9 cellular contexts compared by ENCODE assay signal in genomic region chr11:62853279-62853965, GRCh38. TPM values are rescaled to one million over a fixed set of nuclear protein-coding genes. Genes with fewer than 3 reads are reported as not detected.
A peak's percentile ranks its signal among the peaks of the same experiment; 100 is the strongest.
DNase-seq lines count a peak whose midpoint lies in the region; TF ChIP-seq lines count a peak whose summit lies in the region.
"Had no signal": no experiment of that assay in that cellular context is flagged by ENCODE, and none has a peak within 500 bp of the region (broad histone marks: within the 10 kb centered on the region; RNA-seq: fewer than 3 reads in every experiment).

No MANE protein-coding gene starts in this region.

- H3K4me1 Mint-ChIP-seq in dendritic cell treated with granulocyte-macrophage colony-stimulating factor and Interleukin-4, amounts not matched to agents 40 ng/mL and 50 ng/mL, for 4 days (ENCODE audit: low read depth): peaks cover 59% of the 10 kb centered on the region
- peaks cover 64% of the 10 kb centered on the region for H3K4me1 Mint-ChIP-seq in neural crest cell

- TF ChIP-seq CTCF in GM06990 (IDR thresholded peaks at IDR 0.05; ENCODE audit: insufficient read depth, low read length, poor library complexity, severe bottlenecking): no peak
- no peak for TF ChIP-seq CTCF in OCI-LY1 (IDR thresholded peaks at IDR 0.05; ENCODE audit: low read length)
- TF ChIP-seq CTCF in neural crest cell (conservative IDR thresholded peaks at IDR 0.05): no peak
- TF ChIP-seq CTCF in GM13977 (IDR thresholded peaks at IDR 0.05; ENCODE audit: extremely low read depth, insufficient read depth, missing control alignments): no peak

- peak overlapping the region; percentile 100 for H3K9ac ChIP-seq in OCI-LY1 (ENCODE audit: low read length)

- H3K27me3 Mint-ChIP-seq in dendritic cell treated with granulocyte-macrophage colony-stimulating factor and Interleukin-4, amounts not matched to agents 40 ng/mL and 50 ng/mL, for 4 days: no peaks in the 10 kb centered on the region
- H3K27me3 Mint-ChIP-seq in neural crest cell (ENCODE audit: low read depth): peaks cover 40% of the 10 kb centered on the region

- no peaks in the 10 kb centered on the region for H3K9me2 ChIP-seq in OCI-LY1 (ENCODE audit: low read depth, low read length)

- no peaks in the 10 kb centered on the region for H3K27me3 ChIP-seq in GM06990 (replicated peaks; ENCODE audit: control insufficient read depth, insufficient read depth, low read length)
- H3K27me3 ChIP-seq in OCI-LY1 (ENCODE audit: insufficient read depth, low read length): no peaks in the 10 kb centered on the region

- H3K4me3 Mint-ChIP-seq in dendritic cell treated with granulocyte-macrophage colony-stimulating factor and Interleukin-4, amounts not matched to agents 40 ng/mL and 50 ng/mL, for 4 days: peak overlapping the region; percentile 98
- peak overlapping the region; percentile 98 for H3K4me3 Mint-ChIP-seq in neural crest cell

- H3K36me3 ChIP-seq in GM06990 (ENCODE audit: control insufficient read depth, insufficient read depth, low read length) (peaks cover 21% of the 10 kb centered on the region), OCI-LY1 (ENCODE audit: insufficient read depth, low read length) (peaks cover 50% of the 10 kb centered on the region)

- H4K20me1 ChIP-seq in OCI-LY1 (ENCODE audit: insufficient read depth, low read length): no peaks in the 10 kb centered on the region

- no peak overlapping the region for H3K27ac Mint-ChIP-seq in dendritic cell treated with granulocyte-macrophage colony-stimulating factor and Interleukin-4, amounts not matched to agents 40 ng/mL and 50 ng/mL, for 4 days
- H3K27ac Mint-ChIP-seq in neural crest cell (ENCODE audit: unreplicated experiment): peak overlapping the region; percentile 100

- DNase-seq in GM06990 (ENCODE audit: extremely low read depth, insufficient read length): no peak
- no peak for DNase-seq in neural crest cell (ENCODE audit: low read depth, low spot score)
- no peak for DNase-seq in GM19238 (ENCODE audit: insufficient read length, low spot score)
- no peak for DNase-seq in GOT3 (lab: John Stamatoyannopoulos, UW)
- no peak for DNase-seq in G401 (ENCODE audit: low spot score)
- no peak for DNase-seq in GM13977 (ENCODE audit: low spot score)

- H3K79me2 ChIP-seq in OCI-LY1 (ENCODE audit: insufficient read depth, low read length): peaks cover 42% of the 10 kb centered on the region

- in situ Hi-C loops in G401 (cut with HindIII; ENCODE audit: low sequenced_read_pairs): no loop called here
- in situ Hi-C loops in GM13977 (cut with MboI; ENCODE audit: low pct_unique_long_range_greater_than_20kb, low sequenced_read_pairs, unreplicated experiment): loop anchor here (25.0 kb wide), 1 partner anchor 441 kb away; the partner anchor contains the start of gene SCGB1A1

- H3K9me3 ChIP-seq in OCI-LY1 (ENCODE audit: low read length): no peaks in the 10 kb centered on the region

- intact Hi-C loops in dendritic cell treated with granulocyte-macrophage colony-stimulating factor and Interleukin-4, amounts not matched to agents 40 ng/mL and 50 ng/mL, for 4 days (cut with micrococcal nuclease): no loop called here

- peaks cover 37% of the 10 kb centered on the region for H3K4me1 ChIP-seq in OCI-LY1 (ENCODE audit: insufficient read depth, low read length, severe bottlenecking)

- H3K9me3 Mint-ChIP-seq in dendritic cell treated with granulocyte-macrophage colony-stimulating factor and Interleukin-4, amounts not matched to agents 40 ng/mL and 50 ng/mL, for 4 days: no peaks in the 10 kb centered on the region
- no peaks in the 10 kb centered on the region for H3K9me3 Mint-ChIP-seq in neural crest cell

- peaks cover 49% of the 10 kb centered on the region for H3K36me3 Mint-ChIP-seq in dendritic cell treated with granulocyte-macrophage colony-stimulating factor and Interleukin-4, amounts not matched to agents 40 ng/mL and 50 ng/mL, for 4 days (ENCODE audit: low read depth)
- peaks cover 46% of the 10 kb centered on the region for H3K36me3 Mint-ChIP-seq in neural crest cell (ENCODE audit: low read depth)

- peak overlapping the region; percentile 95 for H3K4me2 ChIP-seq in OCI-LY1 (ENCODE audit: low read length)

- H3K4me3 ChIP-seq in GM06990 (replicated peaks; ENCODE audit: low read depth, low read length) (peak overlapping the region; percentile 87), OCI-LY1 (ENCODE audit: low read depth, low read length, poor library complexity, severe bottlenecking) (peak overlapping the region; percentile 100)

- no peak overlapping the region for H2AFZ ChIP-seq in OCI-LY1 (ENCODE audit: low read length)

- peaks cover 52% of the 10 kb centered on the region for H3F3A ChIP-seq in OCI-LY1 (ENCODE audit: insufficient read depth, low read length)

- peak overlapping the region; percentile 92 for H3K27ac ChIP-seq in OCI-LY1 (ENCODE audit: low read depth, low read length, poor library complexity, severe bottlenecking)

RNA-seq across cellular contexts. Expression of gene WDR74, which starts 14.0 kb away (rescaled TPM):
- 62.1 and 69.2 TPM in 2 replicates for total RNA-seq in neural crest cell
- total RNA-seq in G401 (2014; rRNA removed; shearing (Covaris generic)): 103 and 110 TPM in 2 replicates

RNA-seq across cellular contexts. Expression of gene TEX54, which starts 20.8 kb away (rescaled TPM):
- total RNA-seq in neural crest cell: not detected in 2 replicates
- total RNA-seq in G401 (2014; rRNA removed; shearing (Covaris generic)): not detected in 2 replicates
- total RNA-seq: RPMI7951 had no signal

RNA-seq across cellular contexts. Expression of gene STX5, which starts 21.6 kb away (rescaled TPM):
- total RNA-seq in neural crest cell: 24.1 and 27.2 TPM in 2 replicates
- 40.9 and 49.0 TPM in 2 replicates for total RNA-seq in G401 (2014; rRNA removed; shearing (Covaris generic))

RNA-seq across cellular contexts. Expression of gene SLC3A2, which starts 27.3 kb away (rescaled TPM):
- 181 and 185 TPM in 2 replicates for total RNA-seq in neural crest cell
- total RNA-seq in G401 (2014; rRNA removed; shearing (Covaris generic)): 225 and 239 TPM in 2 replicates

RNA-seq across cellular contexts. Expression of gene NXF1, which starts 48.2 kb away (rescaled TPM):
- total RNA-seq in neural crest cell: 86.6 and 88.1 TPM in 2 replicates
- total RNA-seq in G401 (2014; rRNA removed; shearing (Covaris generic)): 10.2 and 23.3 TPM in 2 replicates
